Comparison of ENCODE assay signal across 12 cellular contexts in genomic region chr2:47503481-47504070, GRCh38.
DNase-seq lines count a peak whose midpoint lies in the region; ATAC-seq and TF ChIP-seq lines count a peak whose summit lies in the region.
"Had no signal": no experiment of that assay in that cellular context is flagged by ENCODE, and none has a peak within 500 bp of the region (broad histone marks: within the 10 kb centered on the region; RNA-seq: fewer than 3 reads in every experiment).

No MANE protein-coding gene starts in this region.

- CTCF ChIA-PET in activated B cell treated with CpG ODN at 0.5 μM for 24 hours (lab: Charles Lee) = no interaction called here

- ATAC-seq in GM18867 (IDR thresholded peaks at IDR 0.05; ENCODE audit: unreplicated experiment) = peak; percentile 79
- ATAC-seq in GM21515 (IDR thresholded peaks at IDR 0.05; ENCODE audit: unreplicated experiment) = peak; percentile 79
- ATAC-seq in HG03060 (IDR thresholded peaks at IDR 0.05; ENCODE audit: low read depth, unreplicated experiment) = peak; percentile 41
- peak; percentile 63 for ATAC-seq in activated B cell treated with CpG ODN at 0.5 μM for 24 hours (ENCODE audit: low read depth)
- ATAC-seq in GM21717 (IDR thresholded peaks at IDR 0.05; ENCODE audit: unreplicated experiment) = no peak

- peaks cover 27% of the 10 kb centered on the region for H3K4me1 Mint-ChIP-seq in activated B cell treated with CpG ODN at 0.5 μM for 24 hours

- TF ChIP-seq CTCF in activated B cell treated with CpG ODN at 0.5 μM for 24 hours (IDR thresholded peaks at IDR 0.05) = no peak

- intact Hi-C loops in activated B cell treated with CpG ODN at 0.5 μM for 24 hours (cut with micrococcal nuclease) = no loop called here

- H3K36me3 Mint-ChIP-seq in activated B cell treated with CpG ODN at 0.5 μM for 24 hours (ENCODE audit: low read depth) = peaks cover 7% of the 10 kb centered on the region

- peak overlapping the region; percentile 62 for H3K4me3 Mint-ChIP-seq in activated B cell treated with CpG ODN at 0.5 μM for 24 hours

- H3K27ac Mint-ChIP-seq in activated B cell treated with CpG ODN at 0.5 μM for 24 hours = no peak overlapping the region

- POLR2A ChIA-PET in activated B cell treated with CpG ODN at 0.5 μM for 24 hours (lab: Charles Lee) = interaction anchor here (1.2 kb wide), 1 partner anchor 17 kb away, joined by 4 read pairs; no protein-coding TSS in a partner anchor

- peaks cover 18% of the 10 kb centered on the region for H3K9me3 Mint-ChIP-seq in activated B cell treated with CpG ODN at 0.5 μM for 24 hours

- no peak for DNase-seq in activated B cell treated with CpG ODN at 0.5 μM for 24 hours
- DNase-seq in NCI-H1436 treated with DMSO at 0.1 percent for 48 hours (lab: John Stamatoyannopoulos, UW) = no peak
- DNase-seq in superior temporal gyrus (ENCODE audit: extremely low spot score) = no peak
- DNase-seq in NCI-H2081 treated with DMSO at 0.1 percent for 48 hours (lab: John Stamatoyannopoulos, UW) = no peak
- DNase-seq: activated T-cell treated with anti-CD3 and anti-CD28 coated beads, Interleukin-2, amount 50 U/mL, for 1 hour; Caco-2; KG1; stimulated activated CD8-positive, alpha-beta memory T cell treated with anti-CD3 and anti-CD28 coated beads, Interleukin-4, amount 100 ng/mL, for 48 hours had no signal

- peaks cover 11% of the 10 kb centered on the region for H3K27me3 Mint-ChIP-seq in activated B cell treated with CpG ODN at 0.5 μM for 24 hours
